ENCODE assay signal across 16 cellular contexts in the genomic region with DNA sequence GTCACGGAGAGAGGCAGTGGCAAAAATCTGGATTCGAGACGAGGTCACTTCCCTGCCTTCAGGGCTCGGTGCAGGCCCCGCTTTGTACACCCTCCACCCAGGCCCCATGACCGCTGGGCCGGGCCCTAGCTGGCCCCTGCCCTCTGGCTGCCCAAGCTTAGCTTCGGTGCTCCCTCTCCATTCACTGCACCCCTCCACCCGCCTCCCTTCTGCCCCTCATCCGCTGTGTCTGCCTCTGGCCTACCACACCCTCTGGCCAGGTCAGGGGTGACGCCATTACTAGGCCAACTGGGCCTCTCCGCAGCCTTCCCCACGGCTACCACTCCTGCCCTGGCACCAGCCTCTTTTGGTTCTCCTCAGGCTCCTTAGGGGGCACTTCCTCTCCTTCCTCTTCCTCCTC. TPM values are rescaled to one million over a fixed set of nuclear protein-coding genes. Genes with fewer than 3 reads are reported as not detected.
A peak's percentile ranks its signal among the peaks of the same experiment; 100 is the strongest.
DNase-seq lines count a peak whose midpoint lies in the region; ATAC-seq, FAIRE-seq and TF ChIP-seq lines count a peak whose summit lies in the region.
"Had no signal": no experiment of that assay in that cellular context is flagged by ENCODE, and none has a peak within 500 bp of the region (broad histone marks: within the 10 kb centered on the region; RNA-seq: fewer than 3 reads in every experiment).

No MANE protein-coding gene starts in this region.

- no peak overlapping the region for H3K4me3 Mint-ChIP-seq in dendritic cell treated with granulocyte-macrophage colony-stimulating factor and Interleukin-4, amounts not matched to agents 40 ng/mL and 50 ng/mL, for 4 days
- H3K4me3 Mint-ChIP-seq: CD4-positive, CD25-positive, alpha-beta regulatory T cell had no signal

- in situ Hi-C loops in HepG2 (cut with HindIII; ENCODE audit: extremely low pct_ligation_motif_present, low pct_unique_long_range_greater_than_20kb): no loop called here

- CTCF ChIA-PET in HepG2 (lab: Yijun Ruan, JAX; ENCODE audit: low intra/inter-chr PET ratio, low total read pairs): no interaction called here

- peaks cover 36% of the 10 kb centered on the region for H3K27me3 Mint-ChIP-seq in dendritic cell treated with granulocyte-macrophage colony-stimulating factor and Interleukin-4, amounts not matched to agents 40 ng/mL and 50 ng/mL, for 4 days

- POLR2A ChIA-PET in HepG2 (lab: Yijun Ruan, JAX): no interaction called here

- H3K4me1 Mint-ChIP-seq in dendritic cell treated with granulocyte-macrophage colony-stimulating factor and Interleukin-4, amounts not matched to agents 40 ng/mL and 50 ng/mL, for 4 days (ENCODE audit: low read depth): peaks cover 32% of the 10 kb centered on the region

- ATAC-seq in HepG2 (no peak), right lobe of liver (no peak), HG03045 (IDR thresholded peaks at IDR 0.05; ENCODE audit: unreplicated experiment) (no peak)

- H3K9me3 ChIP-seq in HepG2 (ENCODE audit: low read length): no peaks in the 10 kb centered on the region
- no peaks in the 10 kb centered on the region for H3K9me3 ChIP-seq in right lobe of liver
- H3K9me3 ChIP-seq in HUES6 (ENCODE audit: control insufficient read depth, insufficient read depth, low read depth, low read length): no peaks in the 10 kb centered on the region
- H3K9me3 ChIP-seq: BLaER1 treated with 17β-estradiol and CSF1 and Interleukin-3, amounts not matched to agents 10 nM and 100 nM had no signal

- no peaks in the 10 kb centered on the region for H3K79me2 ChIP-seq in HepG2 (ENCODE audit: insufficient read depth, low read length)

- H3K27me3 ChIP-seq in HepG2 (ENCODE audit: control insufficient read depth in 1 of 2, insufficient read depth in 2 of 2, low read length in 2 of 2) (peaks cover 8 to 42% of the 10 kb centered on the region in 2 experiments), right lobe of liver (no peaks in the 10 kb centered on the region), HUES6 (ENCODE audit: control insufficient read depth, insufficient read depth, low read length) (peaks cover 19% of the 10 kb centered on the region)
- H3K27me3 ChIP-seq: BLaER1 treated with 17β-estradiol and CSF1 and Interleukin-3, amounts not matched to agents 10 nM and 100 nM had no signal

- 66% methylated on average over 13 of the region's 13 CpGs for WGBS in HepG2 (ENCODE audit: low lambda C conversion rate)
- no CpG with 5 or more reads among the region's 13 CpGs for WGBS in right lobe of liver (ENCODE audit: insufficient coverage, low coverage, low lambda C conversion rate, missing lambda C conversion rate)

- TF ChIP-seq EP300 in HepG2 (IDR thresholded peaks at IDR 0.05; ENCODE audit: low read depth in 2 of 2, low read length in 2 of 2): no peak
- TF ChIP-seq EP300 in HepG2 (CRISPR knock-in tag; IDR thresholded peaks at IDR 0.05; ENCODE audit: borderline replicate concordance): no peak

- 0 out of 2 replicates have a peak overlapping the region, but pooled peaks have one; percentile 1 for H3K4me2 ChIP-seq in HepG2 (ENCODE audit: low read depth, low read length)
- H3K4me2 ChIP-seq: BLaER1 treated with 17β-estradiol and CSF1 and Interleukin-3, amounts not matched to agents 10 nM and 100 nM had no signal

- no peak for FAIRE-seq in HepG2 (lab: Jason Lieb, UNC)
- FAIRE-seq: GM18507, HTR-8/SVneo had no signal

- no peak overlapping the region for H2AFZ ChIP-seq in HepG2 (ENCODE audit: low read length)

- H3K4me1 ChIP-seq in HepG2 (ENCODE audit: insufficient read depth, low read length) (no peaks in the 10 kb centered on the region), right lobe of liver (no peaks in the 10 kb centered on the region), HUES6 (ENCODE audit: control insufficient read depth, insufficient read depth, low read length) (peaks cover 8% of the 10 kb centered on the region; the same call in 1 of the 2 replicates)

- DNase-seq in HepG2 (ENCODE audit: low spot score) (no peak), right lobe of liver (no peak), NOMO-1 treated with DMSO at 0.1 percent for 48 hours (lab: John Stamatoyannopoulos, UW; ENCODE audit: unreplicated experiment) (no peak), ecto neural progenitor cell (ENCODE audit: low spot score) (no peak), NCI-H1930 (lab: John Stamatoyannopoulos, UW) (no peak)
- DNase-seq: 8988T, AML-193, GOT3, KG1 had no signal

- no peak overlapping the region for H3K27ac ChIP-seq in HepG2 (ENCODE audit: extremely low read length, insufficient read depth, low read length)
- H3K27ac ChIP-seq in right lobe of liver: no peak overlapping the region
- H3K27ac ChIP-seq in HUES6 (ENCODE audit: low read depth, low read length): no peak overlapping the region
- H3K27ac ChIP-seq: BLaER1 treated with 17β-estradiol and CSF1 and Interleukin-3, amounts not matched to agents 10 nM and 100 nM had no signal

- H3K9me3 Mint-ChIP-seq in dendritic cell treated with granulocyte-macrophage colony-stimulating factor and Interleukin-4, amounts not matched to agents 40 ng/mL and 50 ng/mL, for 4 days: no peaks in the 10 kb centered on the region

- no peak for TF ChIP-seq RAD21 in HepG2 (CRISPR knock-in tag; IDR thresholded peaks at IDR 0.05)

- intact Hi-C loops in HepG2 (cut with micrococcal nuclease; ENCODE audit: unreplicated experiment): no loop called here
- intact Hi-C loops in right lobe of liver (cut with DNase I): no loop called here
- intact Hi-C loops in dendritic cell treated with granulocyte-macrophage colony-stimulating factor and Interleukin-4, amounts not matched to agents 40 ng/mL and 50 ng/mL, for 4 days (cut with micrococcal nuclease): no loop called here

- H3K36me3 ChIP-seq in HepG2 (replicated peaks in 1 of 2; ENCODE audit: control insufficient read depth in 1 of 2, insufficient read depth in 2 of 2, low read length in 2 of 2): no peaks in the 10 kb centered on the region
- H3K36me3 ChIP-seq in right lobe of liver: no peaks in the 10 kb centered on the region
- no peaks in the 10 kb centered on the region for H3K36me3 ChIP-seq in HUES6 (ENCODE audit: control insufficient read depth, insufficient read depth, low read length)
- H3K36me3 ChIP-seq: BLaER1 treated with 17β-estradiol and CSF1 and Interleukin-3, amounts not matched to agents 10 nM and 100 nM had no signal

- H3K4me3 ChIP-seq in HepG2 (replicated peaks in 1 of 3; ENCODE audit: insufficient read depth in 1 of 3, low read depth in 2 of 3, low read length in 3 of 3) (no peak overlapping the region), right lobe of liver (no peak overlapping the region), HUES6 (ENCODE audit: low read depth, low read length) (peak overlapping the region; percentile 67)
- H3K4me3 ChIP-seq: BLaER1 treated with 17β-estradiol and CSF1 and Interleukin-3, amounts not matched to agents 10 nM and 100 nM had no signal

- no TSS peak for BruUV-seq in HepG2 (replicated peaks; lab: Mats Ljungman, UMichigan)

- no peaks in the 10 kb centered on the region for H3K36me3 Mint-ChIP-seq in dendritic cell treated with granulocyte-macrophage colony-stimulating factor and Interleukin-4, amounts not matched to agents 40 ng/mL and 50 ng/mL, for 4 days (ENCODE audit: low read depth)
- H3K36me3 Mint-ChIP-seq: CD4-positive, CD25-positive, alpha-beta regulatory T cell had no signal

- TF ChIP-seq POLR2A in HepG2 (IDR thresholded peaks at IDR 0.05; ENCODE audit: insufficient read depth in 1 of 2, low read depth in 2 of 2, low read length in 2 of 2) (no peak), right lobe of liver (IDR thresholded peaks at IDR 0.05) (no peak)

- H4K20me1 ChIP-seq in HepG2 (ENCODE audit: insufficient read depth, low read length): no peaks in the 10 kb centered on the region
- H4K20me1 ChIP-seq: BLaER1 treated with 17β-estradiol and CSF1 and Interleukin-3, amounts not matched to agents 10 nM and 100 nM had no signal

- peak overlapping the region; percentile 61 for H3K27ac Mint-ChIP-seq in dendritic cell treated with granulocyte-macrophage colony-stimulating factor and Interleukin-4, amounts not matched to agents 40 ng/mL and 50 ng/mL, for 4 days
- H3K27ac Mint-ChIP-seq: CD4-positive, CD25-positive, alpha-beta regulatory T cell had no signal

- no peak for TF ChIP-seq CTCF in HepG2 (CRISPR knock-in tag; IDR thresholded peaks at IDR 0.05)
- TF ChIP-seq CTCF in right lobe of liver (IDR thresholded peaks at IDR 0.05): no peak

- H3K9ac ChIP-seq in HepG2 (ENCODE audit: insufficient read depth, low read depth, low read length) (no peak overlapping the region), HUES6 (ENCODE audit: low read length) (no peak overlapping the region)
- H3K9ac ChIP-seq: BLaER1 treated with 17β-estradiol and CSF1 and Interleukin-3, amounts not matched to agents 10 nM and 100 nM had no signal

RNA-seq across cellular contexts. Expression of gene CD164L2, which starts 0.5 kb away (rescaled TPM):
- not detected in 2 replicates for total RNA-seq in HepG2 (2016; rRNA removed; fragmentation: Illumina TruSeq; extraction: Trizol)
- not detected in 2 replicates for total RNA-seq in HepG2 (2016; cell fraction: cytosol; rRNA removed; fragmentation: Illumina TruSeq; extraction: Trizol; ENCODE audit: low read depth)
- total RNA-seq in HepG2 (2016; cell fraction: insoluble cytoplasmic fraction; rRNA removed; fragmentation: Illumina TruSeq; extraction: Trizol): not detected in 2 replicates
- total RNA-seq in HepG2 (2016; cell fraction: membrane; rRNA removed; fragmentation: Illumina TruSeq; extraction: Trizol): not detected in 2 replicates
- total RNA-seq in HepG2 (2016; cell fraction: nucleus; rRNA removed; fragmentation: Illumina TruSeq; extraction: Trizol): not detected in 2 replicates
- polyA plus RNA-seq in HepG2 (2011; rRNA removed): not detected in 2 replicates
- not detected in 2 replicates for polyA plus RNA-seq in HepG2 (2011; cell fraction: cytosol; rRNA removed)
- polyA plus RNA-seq in HepG2 (2011; cell fraction: nucleus; rRNA removed): 0.17 and 0.21 TPM in 2 replicates
- polyA plus RNA-seq in HepG2 (2012): not detected in 2 replicates
- not detected in 2 replicates for polyA plus RNA-seq in HepG2 (2016; cell fraction: cytosol; fragmentation: Illumina TruSeq; extraction: Trizol; ENCODE audit: low read depth)
- not detected in 2 replicates for polyA plus RNA-seq in HepG2 (2016; cell fraction: insoluble cytoplasmic fraction; fragmentation: Illumina TruSeq; extraction: Trizol; ENCODE audit: low read depth)
- not detected in 2 replicates for polyA plus RNA-seq in HepG2 (2016; cell fraction: membrane; fragmentation: Illumina TruSeq; extraction: Trizol; ENCODE audit: low read depth)
- not detected in 2 replicates for polyA plus RNA-seq in HepG2 (2016; cell fraction: nucleus; fragmentation: Illumina TruSeq; extraction: Trizol; ENCODE audit: insufficient read depth, low read depth)
- 0.16 TPM in 1 of 2 replicates, not detected in the other for polyA minus RNA-seq in HepG2 (2011; rRNA and poly(A)+ RNA removed; ENCODE audit: low replicate concordance)
- polyA minus RNA-seq in HepG2 (2011; cell fraction: cytosol; rRNA and poly(A)+ RNA removed): not detected in 2 replicates
- not detected in 2 replicates for polyA minus RNA-seq in HepG2 (2011; cell fraction: nucleus; rRNA and poly(A)+ RNA removed)
- under 1 TPM in 1 of 6 experiments, not detected in 5; 0.86 TPM for total RNA-seq in right lobe of liver
- total RNA-seq: CD4-positive, CD25-positive, alpha-beta regulatory T cell had no signal
- polyA plus RNA-seq: CD4-positive, CD25-positive, alpha-beta regulatory T cell had no signal

RNA-seq across cellular contexts. Expression of gene GPR3, which starts 8.8 kb away (rescaled TPM):
- total RNA-seq in HepG2 (2016; rRNA removed; fragmentation: Illumina TruSeq; extraction: Trizol) (0.88 and 1.00 TPM in 2 replicates), right lobe of liver (under 1 TPM in 2 of 6 experiments, not detected in 4; 0.19 to 0.43 TPM)
- 0.26 and 0.61 TPM in 2 replicates for total RNA-seq in HepG2 (2016; cell fraction: cytosol; rRNA removed; fragmentation: Illumina TruSeq; extraction: Trizol; ENCODE audit: low read depth)
- total RNA-seq in HepG2 (2016; cell fraction: insoluble cytoplasmic fraction; rRNA removed; fragmentation: Illumina TruSeq; extraction: Trizol): 0.62 and 1.2 TPM in 2 replicates
- 1.4 and 1.5 TPM in 2 replicates for total RNA-seq in HepG2 (2016; cell fraction: membrane; rRNA removed; fragmentation: Illumina TruSeq; extraction: Trizol)
- total RNA-seq in HepG2 (2016; cell fraction: nucleus; rRNA removed; fragmentation: Illumina TruSeq; extraction: Trizol): 1.2 and 1.3 TPM in 2 replicates
- 2.6 and 2.7 TPM in 2 replicates for polyA plus RNA-seq in HepG2 (2011; rRNA removed)
- 2.8 and 3.5 TPM in 2 replicates for polyA plus RNA-seq in HepG2 (2011; cell fraction: cytosol; rRNA removed)
- 2.1 and 2.9 TPM in 2 replicates for polyA plus RNA-seq in HepG2 (2011; cell fraction: nucleus; rRNA removed)
- 1.5 and 2.0 TPM in 2 replicates for polyA plus RNA-seq in HepG2 (2012)
- polyA plus RNA-seq in HepG2 (2016; cell fraction: cytosol; fragmentation: Illumina TruSeq; extraction: Trizol; ENCODE audit: low read depth): 1.1 TPM in 2 replicates
- 1.2 and 1.5 TPM in 2 replicates for polyA plus RNA-seq in HepG2 (2016; cell fraction: insoluble cytoplasmic fraction; fragmentation: Illumina TruSeq; extraction: Trizol; ENCODE audit: low read depth)
- polyA plus RNA-seq in HepG2 (2016; cell fraction: membrane; fragmentation: Illumina TruSeq; extraction: Trizol; ENCODE audit: low read depth): 1.9 and 2.4 TPM in 2 replicates
- polyA plus RNA-seq in HepG2 (2016; cell fraction: nucleus; fragmentation: Illumina TruSeq; extraction: Trizol; ENCODE audit: insufficient read depth, low read depth): 2.8 TPM in 2 replicates
- 1.1 and 7.0 TPM in 2 replicates for polyA minus RNA-seq in HepG2 (2011; rRNA and poly(A)+ RNA removed; ENCODE audit: low replicate concordance)
- 1.4 and 1.7 TPM in 2 replicates for polyA minus RNA-seq in HepG2 (2011; cell fraction: cytosol; rRNA and poly(A)+ RNA removed)
- polyA minus RNA-seq in HepG2 (2011; cell fraction: nucleus; rRNA and poly(A)+ RNA removed): 0.50 and 0.90 TPM in 2 replicates

RNA-seq across cellular contexts. Expression of gene FCN3, which starts 9.0 kb away (rescaled TPM):
- total RNA-seq in HepG2 (2016; rRNA removed; fragmentation: Illumina TruSeq; extraction: Trizol) (not detected in 2 replicates), right lobe of liver (100 to 1,000 TPM in 4 of 6 experiments, 10 to 100 TPM in 2; 81.6 to 213 (median 111) TPM)
- total RNA-seq in HepG2 (2016; cell fraction: cytosol; rRNA removed; fragmentation: Illumina TruSeq; extraction: Trizol; ENCODE audit: low read depth): not detected in 2 replicates
- not detected in 2 replicates for total RNA-seq in HepG2 (2016; cell fraction: insoluble cytoplasmic fraction; rRNA removed; fragmentation: Illumina TruSeq; extraction: Trizol)
- not detected in 2 replicates for total RNA-seq in HepG2 (2016; cell fraction: membrane; rRNA removed; fragmentation: Illumina TruSeq; extraction: Trizol)
- not detected in 2 replicates for total RNA-seq in HepG2 (2016; cell fraction: nucleus; rRNA removed; fragmentation: Illumina TruSeq; extraction: Trizol)
- polyA plus RNA-seq in HepG2 (2011; rRNA removed): not detected in 2 replicates
- not detected in 2 replicates for polyA plus RNA-seq in HepG2 (2011; cell fraction: cytosol; rRNA removed)
- polyA plus RNA-seq in HepG2 (2011; cell fraction: nucleus; rRNA removed): not detected in 2 replicates
- polyA plus RNA-seq in HepG2 (2012): not detected in 2 replicates
- not detected in 2 replicates for polyA plus RNA-seq in HepG2 (2016; cell fraction: cytosol; fragmentation: Illumina TruSeq; extraction: Trizol; ENCODE audit: low read depth)
- not detected in 2 replicates for polyA plus RNA-seq in HepG2 (2016; cell fraction: insoluble cytoplasmic fraction; fragmentation: Illumina TruSeq; extraction: Trizol; ENCODE audit: low read depth)
- not detected in 2 replicates for polyA plus RNA-seq in HepG2 (2016; cell fraction: membrane; fragmentation: Illumina TruSeq; extraction: Trizol; ENCODE audit: low read depth)
- not detected in 2 replicates for polyA plus RNA-seq in HepG2 (2016; cell fraction: nucleus; fragmentation: Illumina TruSeq; extraction: Trizol; ENCODE audit: insufficient read depth, low read depth)
- polyA minus RNA-seq in HepG2 (2011; rRNA and poly(A)+ RNA removed; ENCODE audit: low replicate concordance): not detected in 2 replicates
- polyA minus RNA-seq in HepG2 (2011; cell fraction: cytosol; rRNA and poly(A)+ RNA removed): not detected in 2 replicates
- not detected in 2 replicates for polyA minus RNA-seq in HepG2 (2011; cell fraction: nucleus; rRNA and poly(A)+ RNA removed)
- total RNA-seq: CD4-positive, CD25-positive, alpha-beta regulatory T cell had no signal
- polyA plus RNA-seq: CD4-positive, CD25-positive, alpha-beta regulatory T cell had no signal

RNA-seq across cellular contexts. Expression of gene MAP3K6, which starts 16.9 kb away (rescaled TPM):
- total RNA-seq in HepG2 (2016; rRNA removed; fragmentation: Illumina TruSeq; extraction: Trizol) (2.7 and 3.5 TPM in 2 replicates), right lobe of liver (10 to 100 TPM in 2 of 6 experiments, 1 to 10 TPM in 4; 4.3 to 14.9 (median 5.6) TPM)
- 0.62 and 2.3 TPM in 2 replicates for total RNA-seq in HepG2 (2016; cell fraction: cytosol; rRNA removed; fragmentation: Illumina TruSeq; extraction: Trizol; ENCODE audit: low read depth)
- total RNA-seq in HepG2 (2016; cell fraction: insoluble cytoplasmic fraction; rRNA removed; fragmentation: Illumina TruSeq; extraction: Trizol): 2.6 and 2.8 TPM in 2 replicates
- 0.93 and 0.99 TPM in 2 replicates for total RNA-seq in HepG2 (2016; cell fraction: membrane; rRNA removed; fragmentation: Illumina TruSeq; extraction: Trizol)
- total RNA-seq in HepG2 (2016; cell fraction: nucleus; rRNA removed; fragmentation: Illumina TruSeq; extraction: Trizol): 1.8 and 2.3 TPM in 2 replicates
- 2.7 and 3.2 TPM in 2 replicates for polyA plus RNA-seq in HepG2 (2011; rRNA removed)
- polyA plus RNA-seq in HepG2 (2011; cell fraction: cytosol; rRNA removed): 1.2 and 1.4 TPM in 2 replicates
- 20.8 and 29.2 TPM in 2 replicates for polyA plus RNA-seq in HepG2 (2011; cell fraction: nucleus; rRNA removed)
- polyA plus RNA-seq in HepG2 (2012): 0.97 and 2.1 TPM in 2 replicates
- polyA plus RNA-seq in HepG2 (2016; cell fraction: cytosol; fragmentation: Illumina TruSeq; extraction: Trizol; ENCODE audit: low read depth): 0.44 and 1.2 TPM in 2 replicates
- polyA plus RNA-seq in HepG2 (2016; cell fraction: insoluble cytoplasmic fraction; fragmentation: Illumina TruSeq; extraction: Trizol; ENCODE audit: low read depth): 2.4 and 2.8 TPM in 2 replicates
- 1.1 and 1.2 TPM in 2 replicates for polyA plus RNA-seq in HepG2 (2016; cell fraction: membrane; fragmentation: Illumina TruSeq; extraction: Trizol; ENCODE audit: low read depth)
- polyA plus RNA-seq in HepG2 (2016; cell fraction: nucleus; fragmentation: Illumina TruSeq; extraction: Trizol; ENCODE audit: insufficient read depth, low read depth): 5.1 and 8.1 TPM in 2 replicates
- polyA minus RNA-seq in HepG2 (2011; rRNA and poly(A)+ RNA removed; ENCODE audit: low replicate concordance): 5.7 and 12.4 TPM in 2 replicates
- polyA minus RNA-seq in HepG2 (2011; cell fraction: cytosol; rRNA and poly(A)+ RNA removed): 0.59 and 1.5 TPM in 2 replicates
- 3.4 and 4.0 TPM in 2 replicates for polyA minus RNA-seq in HepG2 (2011; cell fraction: nucleus; rRNA and poly(A)+ RNA removed)

RNA-seq across cellular contexts. Expression of gene SYTL1, which starts 41.8 kb away (rescaled TPM):
- total RNA-seq in HepG2 (2016; rRNA removed; fragmentation: Illumina TruSeq; extraction: Trizol) (9.1 and 17.8 TPM in 2 replicates), right lobe of liver (1 to 10 TPM in 1 of 6 experiments, under 1 TPM in 5; 0.37 to 1.7 (median 0.80) TPM)
- 5.6 TPM in 2 replicates for total RNA-seq in HepG2 (2016; cell fraction: cytosol; rRNA removed; fragmentation: Illumina TruSeq; extraction: Trizol; ENCODE audit: low read depth)
- total RNA-seq in HepG2 (2016; cell fraction: insoluble cytoplasmic fraction; rRNA removed; fragmentation: Illumina TruSeq; extraction: Trizol): 7.9 and 19.8 TPM in 2 replicates
- 7.4 and 8.0 TPM in 2 replicates for total RNA-seq in HepG2 (2016; cell fraction: membrane; rRNA removed; fragmentation: Illumina TruSeq; extraction: Trizol)
- 15.9 and 19.3 TPM in 2 replicates for total RNA-seq in HepG2 (2016; cell fraction: nucleus; rRNA removed; fragmentation: Illumina TruSeq; extraction: Trizol)
- polyA plus RNA-seq in HepG2 (2011; rRNA removed): 11.1 and 15.8 TPM in 2 replicates
- 4.7 and 8.4 TPM in 2 replicates for polyA plus RNA-seq in HepG2 (2011; cell fraction: cytosol; rRNA removed)
- polyA plus RNA-seq in HepG2 (2011; cell fraction: nucleus; rRNA removed): 175 and 243 TPM in 2 replicates
- 7.2 and 8.3 TPM in 2 replicates for polyA plus RNA-seq in HepG2 (2012)
- polyA plus RNA-seq in HepG2 (2016; cell fraction: cytosol; fragmentation: Illumina TruSeq; extraction: Trizol; ENCODE audit: low read depth): 3.6 and 4.2 TPM in 2 replicates
- 8.1 and 8.6 TPM in 2 replicates for polyA plus RNA-seq in HepG2 (2016; cell fraction: insoluble cytoplasmic fraction; fragmentation: Illumina TruSeq; extraction: Trizol; ENCODE audit: low read depth)
- 4.6 and 5.4 TPM in 2 replicates for polyA plus RNA-seq in HepG2 (2016; cell fraction: membrane; fragmentation: Illumina TruSeq; extraction: Trizol; ENCODE audit: low read depth)
- polyA plus RNA-seq in HepG2 (2016; cell fraction: nucleus; fragmentation: Illumina TruSeq; extraction: Trizol; ENCODE audit: insufficient read depth, low read depth): 45.3 and 50.8 TPM in 2 replicates
- 0.21 and 11.5 TPM in 2 replicates for polyA minus RNA-seq in HepG2 (2011; rRNA and poly(A)+ RNA removed; ENCODE audit: low replicate concordance)
- 3.3 and 6.7 TPM in 2 replicates for polyA minus RNA-seq in HepG2 (2011; cell fraction: cytosol; rRNA and poly(A)+ RNA removed)
- 14.3 and 14.8 TPM in 2 replicates for polyA minus RNA-seq in HepG2 (2011; cell fraction: nucleus; rRNA and poly(A)+ RNA removed)

Comparison
In these comparisons a context has a peak if more than half of its experiments do, and no peak if none do; other contexts are left out.
1. RNA of gene FCN3, which starts 9.0 kb away (total RNA-seq): 81.6 to 213 TPM in right lobe of liver; not detected in HepG2; every median in the first group is over 10 times any median in the second.